Comparison of ENCODE assay signal across 1 cellular context in genomic region chr1:246583448-246584185, GRCh38.
TF ChIP-seq lines count a peak whose summit lies in the region.

No MANE protein-coding gene starts in this region.

TF ChIP-seq in HepG2, 621 proteins besides CTCF, POLR2A, EP300 and RAD21 (continued from another document and continues in another):
- TF ChIP-seq ZHX1 (CRISPR knock-in tag; IDR thresholded peaks at IDR 0.05; ENCODE audit: low read depth) (0 out of 2 replicates have a peak, but pooled peaks have one; percentile 16), EED (CRISPR knock-in tag; IDR thresholded peaks at IDR 0.05) (no peak), MXI1 (IDR thresholded peaks at IDR 0.05; ENCODE audit: borderline replicate concordance, low read depth, low read length) (no peak; the same call in 2 of the 3 replicates), REXO4 (CRISPR knock-in tag; IDR thresholded peaks at IDR 0.05; ENCODE audit: borderline replicate concordance) (no peak), ZNF556 (CRISPR knock-in tag; IDR thresholded peaks at IDR 0.05; ENCODE audit: borderline replicate concordance) (peak; percentile 70; the same call in 1 of the 2 replicates), CHD4 (IDR thresholded peaks at IDR 0.05; ENCODE audit: borderline replicate concordance, low read length) (peak; percentile 61; the same call in 1 of the 2 replicates), CREM (IDR thresholded peaks at IDR 0.05) (peak; percentile 87), CREM (CRISPR knock-in tag; IDR thresholded peaks at IDR 0.05) (no peak), SP4 (CRISPR knock-in tag; IDR thresholded peaks at IDR 0.05) (no peak), ZKSCAN1 (IDR thresholded peaks at IDR 0.05; ENCODE audit: low read length) (no peak), ZUFSP (CRISPR knock-in tag; IDR thresholded peaks at IDR 0.05; ENCODE audit: borderline replicate concordance) (no peak), ADNP (CRISPR knock-in tag; IDR thresholded peaks at IDR 0.05) (no peak), CBX5 (CRISPR knock-in tag; IDR thresholded peaks at IDR 0.05; ENCODE audit: borderline replicate concordance) (no peak), ZNF3 (CRISPR knock-in tag; IDR thresholded peaks at IDR 0.05) (peak; percentile 61; the same call in 1 of the 2 replicates), ZNF790 (CRISPR knock-in tag; IDR thresholded peaks at IDR 0.05; ENCODE audit: borderline replicate concordance) (no peak), ZNF639 (CRISPR knock-in tag; conservative IDR thresholded peaks at IDR 0.05) (no peak), NKX3-1 (CRISPR knock-in tag; IDR thresholded peaks at IDR 0.05) (peak; percentile 61; the same call in 1 of the 2 replicates), ZC3H4 (CRISPR knock-in tag; IDR thresholded peaks at IDR 0.05; ENCODE audit: borderline replicate concordance) (no peak), SOX5 (CRISPR knock-in tag; IDR thresholded peaks at IDR 0.05; ENCODE audit: borderline replicate concordance) (peak; percentile 99), CC2D1A (CRISPR knock-in tag; IDR thresholded peaks at IDR 0.05) (no peak), ZNF746 (CRISPR knock-in tag; IDR thresholded peaks at IDR 0.05) (no peak), FOSL1 (CRISPR knock-in tag; IDR thresholded peaks at IDR 0.05; ENCODE audit: borderline replicate concordance) (no peak), SRF (IDR thresholded peaks at IDR 0.05; ENCODE audit: low read depth, low read length) (0 out of 2 replicates have a peak, but pooled peaks have one; percentile 36), ZNF451 (CRISPR knock-in tag; IDR thresholded peaks at IDR 0.05) (no peak), ZNF574 (CRISPR knock-in tag; IDR thresholded peaks at IDR 0.05) (0 out of 2 replicates have a peak, but pooled peaks have one; percentile 60), NR1H2 (CRISPR knock-in tag; IDR thresholded peaks at IDR 0.05; ENCODE audit: borderline replicate concordance, low read depth) (no peak), E2F5 (CRISPR knock-in tag; conservative IDR thresholded peaks at IDR 0.05) (no peak), ZNF83 (CRISPR knock-in tag; IDR thresholded peaks at IDR 0.05; ENCODE audit: borderline replicate concordance) (no peak), SP2 (CRISPR knock-in tag; IDR thresholded peaks at IDR 0.05) (no peak), ZNF841 (CRISPR knock-in tag; IDR thresholded peaks at IDR 0.05; ENCODE audit: borderline replicate concordance) (peak; percentile 27; the same call in 1 of the 2 replicates), ZNF747 (CRISPR knock-in tag; IDR thresholded peaks at IDR 0.05; ENCODE audit: borderline replicate concordance) (peak; percentile 58; the same call in 1 of the 2 replicates)
- TF ChIP-seq, protein P1, sequence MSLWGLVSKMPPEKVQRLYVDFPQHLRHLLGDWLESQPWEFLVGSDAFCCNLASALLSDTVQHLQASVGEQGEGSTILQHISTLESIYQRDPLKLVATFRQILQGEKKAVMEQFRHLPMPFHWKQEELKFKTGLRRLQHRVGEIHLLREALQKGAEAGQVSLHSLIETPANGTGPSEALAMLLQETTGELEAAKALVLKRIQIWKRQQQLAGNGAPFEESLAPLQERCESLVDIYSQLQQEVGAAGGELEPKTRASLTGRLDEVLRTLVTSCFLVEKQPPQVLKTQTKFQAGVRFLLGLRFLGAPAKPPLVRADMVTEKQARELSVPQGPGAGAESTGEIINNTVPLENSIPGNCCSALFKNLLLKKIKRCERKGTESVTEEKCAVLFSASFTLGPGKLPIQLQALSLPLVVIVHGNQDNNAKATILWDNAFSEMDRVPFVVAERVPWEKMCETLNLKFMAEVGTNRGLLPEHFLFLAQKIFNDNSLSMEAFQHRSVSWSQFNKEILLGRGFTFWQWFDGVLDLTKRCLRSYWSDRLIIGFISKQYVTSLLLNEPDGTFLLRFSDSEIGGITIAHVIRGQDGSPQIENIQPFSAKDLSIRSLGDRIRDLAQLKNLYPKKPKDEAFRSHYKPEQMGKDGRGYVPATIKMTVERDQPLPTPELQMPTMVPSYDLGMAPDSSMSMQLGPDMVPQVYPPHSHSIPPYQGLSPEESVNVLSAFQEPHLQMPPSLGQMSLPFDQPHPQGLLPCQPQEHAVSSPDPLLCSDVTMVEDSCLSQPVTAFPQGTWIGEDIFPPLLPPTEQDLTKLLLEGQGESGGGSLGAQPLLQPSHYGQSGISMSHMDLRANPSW (CRISPR knock-in tag; IDR thresholded peaks at IDR 0.05; ENCODE audit: borderline replicate concordance), result no peak
- TF ChIP-seq, protein P2, sequence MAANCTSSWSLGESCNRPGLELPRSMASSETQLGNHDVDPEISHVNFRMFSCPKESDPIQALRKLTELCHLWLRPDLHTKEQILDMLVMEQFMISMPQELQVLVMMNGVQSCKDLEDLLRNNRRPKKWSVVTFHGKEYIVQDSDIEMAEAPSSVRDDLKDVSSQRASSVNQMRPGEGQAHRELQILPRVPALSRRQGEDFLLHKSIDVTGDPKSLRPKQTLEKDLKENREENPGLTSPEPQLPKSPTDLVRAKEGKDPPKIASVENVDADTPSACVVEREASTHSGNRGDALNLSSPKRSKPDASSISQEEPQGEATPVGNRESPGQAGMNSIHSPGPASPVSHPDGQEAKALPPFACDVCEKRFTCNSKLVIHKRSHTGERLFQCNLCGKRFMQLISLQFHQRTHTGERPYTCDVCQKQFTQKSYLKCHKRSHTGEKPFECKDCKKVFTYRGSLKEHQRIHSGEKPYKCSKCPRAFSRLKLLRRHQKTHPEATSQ (CRISPR knock-in tag; IDR thresholded peaks at IDR 0.05; ENCODE audit: borderline replicate concordance), result peak; percentile 42; the same call in 1 of the 2 replicates
- TF ChIP-seq, protein P3, sequence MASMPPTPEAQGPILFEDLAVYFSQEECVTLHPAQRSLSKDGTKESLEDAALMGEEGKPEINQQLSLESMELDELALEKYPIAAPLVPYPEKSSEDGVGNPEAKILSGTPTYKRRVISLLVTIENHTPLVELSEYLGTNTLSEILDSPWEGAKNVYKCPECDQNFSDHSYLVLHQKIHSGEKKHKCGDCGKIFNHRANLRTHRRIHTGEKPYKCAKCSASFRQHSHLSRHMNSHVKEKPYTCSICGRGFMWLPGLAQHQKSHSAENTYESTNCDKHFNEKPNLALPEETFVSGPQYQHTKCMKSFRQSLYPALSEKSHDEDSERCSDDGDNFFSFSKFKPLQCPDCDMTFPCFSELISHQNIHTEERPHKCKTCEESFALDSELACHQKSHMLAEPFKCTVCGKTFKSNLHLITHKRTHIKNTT (CRISPR knock-in tag; IDR thresholded peaks at IDR 0.05), result no peak
